Comparison of ENCODE assay signal across 8 cellular contexts in genomic region chr12:104136577-104136976, GRCh38. TPM values are rescaled to one million over a fixed set of nuclear protein-coding genes. Genes with fewer than 3 reads are reported as not detected.
DNase-seq lines count a peak whose midpoint lies in the region; ATAC-seq and TF ChIP-seq lines count a peak whose summit lies in the region.

No MANE protein-coding gene starts in this region.

- H3K27ac ChIP-seq in GM23338 (ENCODE audit: low read depth) (peak overlapping the region; percentile 85), SJSA1 (no peak overlapping the region), skeletal muscle tissue (ENCODE audit: low read depth, low read length) (no peak overlapping the region)

- H3K4me1 ChIP-seq in GM23338 (ENCODE audit: insufficient read depth), result peaks cover 27% of the 10 kb centered on the region
- H3K4me1 ChIP-seq in SJSA1 (replicated peaks), result peaks cover 49% of the 10 kb centered on the region
- peaks cover 15 to 27% (median 24%) of the 10 kb centered on the region in 3 donors for H3K4me1 ChIP-seq in skeletal muscle tissue (ENCODE audit: control insufficient read depth in 3 of 3, insufficient read depth in 3 of 3, low read length in 3 of 3)

- H3K4me3 ChIP-seq in GM23338 (peak overlapping the region; percentile 64), SJSA1 (peak overlapping the region; percentile 85), fibroblast of the aortic adventitia (ENCODE audit: low read depth, low read length) (peak overlapping the region; percentile 90), skeletal muscle tissue (ENCODE audit: low read length in 3 of 3) (peak overlapping the region; percentile 85 to 89 (median 86))

- H2AFZ ChIP-seq in GM23338, result no peak overlapping the region

- no peaks in the 10 kb centered on the region for H3K9me2 ChIP-seq in GM23338 (ENCODE audit: insufficient read depth)

- peak overlapping the region; percentile 90 for H3K4me3 Mint-ChIP-seq in GM23338

- peaks cover 55% of the 10 kb centered on the region for H3K79me2 ChIP-seq in GM23338 (replicated peaks; ENCODE audit: insufficient read depth)

- H3K36me3 ChIP-seq in GM23338 (ENCODE audit: insufficient read depth) (no peaks in the 10 kb centered on the region; the same call in 1 of the 2 replicates), SJSA1 (peaks cover 33% of the 10 kb centered on the region), skeletal muscle tissue (ENCODE audit: control insufficient read depth in 3 of 3, insufficient read depth in 3 of 3, low read length in 3 of 3) (peaks cover 3 to 21% (median 16%) of the 10 kb centered on the region in 3 donors)

- peak overlapping the region; percentile 87 to 89 (median 89) for H3K9ac ChIP-seq in skeletal muscle tissue (ENCODE audit: low read depth in 1 of 3, low read length in 3 of 3)

- H3K9me3 ChIP-seq in SJSA1 (replicated peaks) (no peaks in the 10 kb centered on the region), skeletal muscle tissue (ENCODE audit: control insufficient read depth in 3 of 3, low read length in 3 of 3) (no peaks in the 10 kb centered on the region)

- H3K27me3 Mint-ChIP-seq in GM23338 (ENCODE audit: insufficient read depth, low read depth, poor library complexity), result no peaks in the 10 kb centered on the region

- no peak for ATAC-seq in GM23338

- H3F3A ChIP-seq in GM23338 (replicated peaks; ENCODE audit: low read depth), result peaks cover 7% of the 10 kb centered on the region; the same call in 1 of the 2 replicates

- DNase-seq in GM23338 (ENCODE audit: low spot score) (no peak), SJSA1 (ENCODE audit: low read depth in 1 of 2, low spot score in 2 of 2) (peak in 1 of 2 experiments; percentile 20), fibroblast of the aortic adventitia (ENCODE audit: low read depth) (peak; percentile 46), NCI-H1930 (lab: John Stamatoyannopoulos, UW) (no peak), epidermal melanocyte (ENCODE audit: insufficient read length, low spot score) (no peak), HPDE6-E6E7 (ENCODE audit: extremely low spot score) (no peak), NCI-H1694 (lab: John Stamatoyannopoulos, UW) (no peak)

- peak overlapping the region; percentile 96 for H3K27ac Mint-ChIP-seq in GM23338

- no peaks in the 10 kb centered on the region for H3K9me3 Mint-ChIP-seq in GM23338

- H3K4me1 Mint-ChIP-seq in GM23338, result peaks cover 25% of the 10 kb centered on the region

- H3K4me2 ChIP-seq in GM23338, result peak overlapping the region; percentile 74

- H3K27me3 ChIP-seq in GM23338 (ENCODE audit: insufficient read depth) (no peaks in the 10 kb centered on the region), SJSA1 (replicated peaks) (no peaks in the 10 kb centered on the region), skeletal muscle tissue (ENCODE audit: control insufficient read depth in 3 of 3, insufficient read depth in 3 of 3, low read length in 3 of 3) (no peaks in the 10 kb centered on the region)

- H4K20me1 ChIP-seq in GM23338 (replicated peaks; ENCODE audit: insufficient read depth), result peaks cover 8% of the 10 kb centered on the region

- H3K36me3 Mint-ChIP-seq in GM23338 (ENCODE audit: low read depth), result peaks cover 8% of the 10 kb centered on the region

- TF ChIP-seq CTCF in GM23338 (conservative IDR thresholded peaks at IDR 0.05; ENCODE audit: low read depth in 2 of 2) (no peak), fibroblast of the aortic adventitia (IDR thresholded peaks at IDR 0.05; ENCODE audit: insufficient read depth, low read length) (no peak)

TF ChIP-seq in GM23338, 12 proteins besides CTCF, POLR2A, EP300 and RAD21 (continues in another document):
- TF ChIP-seq CREB1 (CRISPR knock-in tag; IDR thresholded peaks at IDR 0.05; ENCODE audit: low read depth) (no peak), ZNF462 (CRISPR knock-in tag; IDR thresholded peaks at IDR 0.05) (no peak), ZNF331 (CRISPR knock-in tag; IDR thresholded peaks at IDR 0.05; ENCODE audit: low read depth) (no peak), ETS1 (IDR thresholded peaks at IDR 0.05) (no peak), STAT1 (IDR thresholded peaks at IDR 0.05; ENCODE audit: unreplicated experiment) (no peak), NANOG (IDR thresholded peaks at IDR 0.05; ENCODE audit: borderline replicate concordance) (no peak), EZH2 (IDR thresholded peaks at IDR 0.05; ENCODE audit: low read depth, unreplicated experiment) (no peak), ZNF114 (CRISPR knock-in tag; IDR thresholded peaks at IDR 0.05) (no peak), POLR2AphosphoS5 (IDR thresholded peaks at IDR 0.05; ENCODE audit: low read depth) (no peak)

RNA-seq across cellular contexts. Expression of gene NFYB, which starts 1.4 kb away (rescaled TPM):
- total RNA-seq in GM23338 (2014; rRNA removed; shearing (Covaris generic)), result 28.9 and 32.7 TPM in 2 replicates
- polyA plus RNA-seq in GM23338 (2016; fragmentation: Nextera tagmentation; extraction: Ambion mirVana), result 51.9 and 67.2 TPM in 2 replicates
- total RNA-seq in SJSA1 (2014; rRNA removed; shearing (Covaris generic)), result 29.5 and 35.9 TPM in 2 replicates
- total RNA-seq in fibroblast of the aortic adventitia (ENCODE audit: low replicate concordance) (20.2 and 43.7 TPM in 2 replicates), skeletal muscle tissue (8.9 TPM)
